13 cellular contexts compared by ENCODE assay signal in the genomic region with DNA sequence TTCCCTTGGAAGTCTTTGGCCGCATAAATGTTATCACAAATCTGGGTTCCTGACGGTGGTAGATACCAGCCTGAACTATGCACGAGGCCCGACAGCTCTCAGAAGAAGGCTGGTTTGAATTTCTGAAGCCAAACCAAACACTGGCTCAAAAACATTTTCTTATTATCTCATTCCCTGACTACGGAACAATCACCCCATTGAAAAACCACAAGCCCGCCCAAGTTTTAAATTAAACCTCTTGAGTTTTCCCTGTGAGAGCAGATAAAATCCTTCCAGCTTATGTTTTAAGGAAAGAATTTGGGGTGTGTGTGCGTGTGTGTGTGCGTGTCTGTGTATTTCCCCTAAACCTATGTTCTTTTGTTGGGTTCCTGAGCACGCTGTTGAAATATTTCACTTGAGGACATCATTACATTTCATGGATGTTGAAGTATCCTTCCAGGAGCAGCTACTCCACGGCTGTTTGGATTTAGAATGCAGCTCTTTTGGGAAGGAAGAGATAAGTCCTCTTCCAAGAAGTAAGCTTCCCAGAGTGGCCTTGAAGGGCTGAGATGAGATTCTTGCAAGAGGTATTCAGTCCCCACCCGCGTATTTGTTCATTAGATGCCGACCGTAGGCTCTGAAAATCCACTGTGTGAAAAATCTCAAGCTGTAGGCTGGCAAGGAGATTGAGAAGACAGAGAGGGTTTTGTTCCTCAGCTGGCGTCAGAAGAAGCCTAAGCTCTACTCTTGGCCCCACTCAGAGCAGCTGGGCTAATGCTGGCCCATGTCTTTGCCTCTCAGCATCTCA.
DNase-seq lines count a peak whose midpoint lies in the region; ATAC-seq and TF ChIP-seq lines count a peak whose summit lies in the region.
"Had no signal": no experiment of that assay in that cellular context is flagged by ENCODE, and none has a peak within 500 bp of the region (broad histone marks: within the 10 kb centered on the region; RNA-seq: fewer than 3 reads in every experiment).

No MANE protein-coding gene starts in this region.

- H3K4me3 ChIP-seq in breast epithelium: no peak overlapping the region
- H3K4me3 ChIP-seq in gastroesophageal sphincter: no peak overlapping the region
- H3K4me3 ChIP-seq in uterus: no peak overlapping the region
- H3K4me3 ChIP-seq: A549 had no signal

- no peak for DNase-seq in breast epithelium (ENCODE audit: low spot score in 2 of 2)
- no peak for DNase-seq in MCF 10A (ENCODE audit: unreplicated experiment)
- no peak for DNase-seq in uterus
- DNase-seq in activated CD4-positive, alpha-beta T cell treated with anti-CD3 and anti-CD28 coated beads for 48 hours: no peak
- no peak for DNase-seq in CD14-positive monocyte (ENCODE audit: low spot score)
- DNase-seq: NCI-H774, T-cell had no signal

- no peaks in the 10 kb centered on the region for H3K9me3 ChIP-seq in breast epithelium
- no peaks in the 10 kb centered on the region for H3K9me3 ChIP-seq in gastroesophageal sphincter
- no peaks in the 10 kb centered on the region for H3K9me3 ChIP-seq in uterus
- H3K9me3 ChIP-seq: A549 had no signal

- H3K4me1 Mint-ChIP-seq in MCF 10A (ENCODE audit: insufficient read depth, unreplicated experiment) (peaks cover 19% of the 10 kb centered on the region), nephron (peaks cover 48% of the 10 kb centered on the region), CD14-positive monocyte (peaks cover 34% of the 10 kb centered on the region)

- H3K27me3 ChIP-seq in breast epithelium (no peaks in the 10 kb centered on the region), gastroesophageal sphincter (no peaks in the 10 kb centered on the region), uterus (no peaks in the 10 kb centered on the region)

- no peak for TF ChIP-seq EP300 in gastroesophageal sphincter (IDR thresholded peaks at IDR 0.05)

- H3K36me3 Mint-ChIP-seq in MCF 10A (ENCODE audit: insufficient read depth, unreplicated experiment) (no peaks in the 10 kb centered on the region), nephron (ENCODE audit: low read depth) (no peaks in the 10 kb centered on the region), CD14-positive monocyte (peaks cover 0 to 2% of the 10 kb centered on the region in 2 donors)
- H3K36me3 Mint-ChIP-seq: stimulated activated memory B cell treated with anti-CD40 and anti-IgM and Interleukin-4, amounts not matched to agents 10 μg/mL and 1 μg/mL and 100 μg/mL, for 72 hours; T-cell had no signal

- H3K36me3 ChIP-seq in breast epithelium: no peaks in the 10 kb centered on the region
- H3K36me3 ChIP-seq in gastroesophageal sphincter: no peaks in the 10 kb centered on the region
- no peaks in the 10 kb centered on the region for H3K36me3 ChIP-seq in uterus

- peak overlapping the region; percentile 84 to 85 for H3K27ac ChIP-seq in breast epithelium
- peak overlapping the region in 3 of 4 donors; percentile 25 to 42 (median 36) for H3K27ac ChIP-seq in gastroesophageal sphincter
- H3K27ac ChIP-seq in uterus: peak overlapping the region; percentile 59 to 60
- H3K27ac ChIP-seq: A549 had no signal

- H3K27ac Mint-ChIP-seq in MCF 10A (ENCODE audit: low read depth, unreplicated experiment) (no peak overlapping the region), nephron (peak overlapping the region; percentile 22 to 81 (median 81)), CD14-positive monocyte (peak overlapping the region in 1 of 7 donors; percentile 30)
- H3K27ac Mint-ChIP-seq: memory B cell; stimulated activated memory B cell treated with anti-CD40 and anti-IgM and Interleukin-4, amounts not matched to agents 10 μg/mL and 1 μg/mL and 100 μg/mL, for 72 hours; T-cell had no signal

- WGBS in gastroesophageal sphincter (ENCODE audit: low coverage in 1 of 2), 2 donors: 46 to 75% methylated on average over 11 to 14 of the region's 15 CpGs

- no peak overlapping the region for H3K4me3 Mint-ChIP-seq in MCF 10A (ENCODE audit: unreplicated experiment)
- H3K4me3 Mint-ChIP-seq in nephron: no peak overlapping the region
- no peak overlapping the region for H3K4me3 Mint-ChIP-seq in CD14-positive monocyte
- H3K4me3 Mint-ChIP-seq: memory B cell; stimulated activated memory B cell treated with anti-CD40 and anti-IgM and Interleukin-4, amounts not matched to agents 10 μg/mL and 1 μg/mL and 100 μg/mL, for 72 hours; T-cell had no signal

- POLR2A ChIA-PET in MCF 10A (lab: Yijun Ruan, JAX): interaction anchor here (0.7 to 1.3 kb wide), 4 partner anchors 10 to 389 kb away, joined by 3 to 4 read pairs (median 4); no protein-coding TSS in a partner anchor

- H3K4me1 ChIP-seq in breast epithelium (peaks cover 4 to 19% of the 10 kb centered on the region in 2 donors), gastroesophageal sphincter (peaks cover 7 to 32% (median 14%) of the 10 kb centered on the region in 3 donors), uterus (peaks cover 0 to 6% of the 10 kb centered on the region in 2 donors)

- intact Hi-C loops in breast epithelium (cut with DNase I; ENCODE audit: low total_unique reads) (no loop called here), MCF 10A (cut with micrococcal nuclease) (no loop called here), uterus (cut with DNase I; ENCODE audit: low total_unique reads) (no loop called here), CD14-positive monocyte (cut with micrococcal nuclease) (no loop called here)

- H3K27me3 Mint-ChIP-seq in MCF 10A (ENCODE audit: insufficient read depth, unreplicated experiment) (no peaks in the 10 kb centered on the region), nephron (ENCODE audit: low read depth) (peaks cover 26% of the 10 kb centered on the region), CD14-positive monocyte (ENCODE audit: low read depth in 3 of 3) (peaks cover 3 to 16% (median 5%) of the 10 kb centered on the region in 3 donors)

- H3K9me3 Mint-ChIP-seq in MCF 10A (ENCODE audit: unreplicated experiment) (no peaks in the 10 kb centered on the region), nephron (peaks cover 3% of the 10 kb centered on the region), CD14-positive monocyte (no peaks in the 10 kb centered on the region)
- H3K9me3 Mint-ChIP-seq: stimulated activated memory B cell treated with anti-CD40 and anti-IgM and Interleukin-4, amounts not matched to agents 10 μg/mL and 1 μg/mL and 100 μg/mL, for 72 hours had no signal

- CTCF ChIA-PET in MCF 10A (lab: Yijun Ruan, JAX): interaction anchor here (0.6 to 0.9 kb wide), 2 partner anchors 11 to 1909 kb away, joined by 3 read pairs; no protein-coding TSS in a partner anchor

- TF ChIP-seq POLR2A in breast epithelium (IDR thresholded peaks at IDR 0.05) (no peak), gastroesophageal sphincter (IDR thresholded peaks at IDR 0.05) (no peak), uterus (IDR thresholded peaks at IDR 0.05) (no peak)

- ATAC-seq in gastroesophageal sphincter (no peak), HG03457 (IDR thresholded peaks at IDR 0.05; ENCODE audit: unreplicated experiment) (no peak)
- ATAC-seq: A549; stimulated activated memory B cell treated with anti-CD40 and anti-IgM and Interleukin-4, amounts not matched to agents 10 μg/mL and 1 μg/mL and 100 μg/mL, for 72 hours; T-cell had no signal

- no TSS peak for BruUV-seq in MCF 10A (replicated peaks; lab: Mats Ljungman, UMichigan)

- no peak for TF ChIP-seq CTCF in breast epithelium (IDR thresholded peaks at IDR 0.05)
- no peak for TF ChIP-seq CTCF in MCF 10A (IDR thresholded peaks at IDR 0.05; ENCODE audit: unreplicated experiment)
- TF ChIP-seq CTCF in gastroesophageal sphincter (IDR thresholded peaks at IDR 0.05): no peak
- TF ChIP-seq CTCF in nephron (IDR thresholded peaks at IDR 0.05; ENCODE audit: unreplicated experiment in 3 of 3): no peak
- no peak for TF ChIP-seq CTCF in uterus (IDR thresholded peaks at IDR 0.05)
- no peak for TF ChIP-seq CTCF in CD14-positive monocyte (IDR thresholded peaks at IDR 0.05)
